In the genomic region with DNA sequence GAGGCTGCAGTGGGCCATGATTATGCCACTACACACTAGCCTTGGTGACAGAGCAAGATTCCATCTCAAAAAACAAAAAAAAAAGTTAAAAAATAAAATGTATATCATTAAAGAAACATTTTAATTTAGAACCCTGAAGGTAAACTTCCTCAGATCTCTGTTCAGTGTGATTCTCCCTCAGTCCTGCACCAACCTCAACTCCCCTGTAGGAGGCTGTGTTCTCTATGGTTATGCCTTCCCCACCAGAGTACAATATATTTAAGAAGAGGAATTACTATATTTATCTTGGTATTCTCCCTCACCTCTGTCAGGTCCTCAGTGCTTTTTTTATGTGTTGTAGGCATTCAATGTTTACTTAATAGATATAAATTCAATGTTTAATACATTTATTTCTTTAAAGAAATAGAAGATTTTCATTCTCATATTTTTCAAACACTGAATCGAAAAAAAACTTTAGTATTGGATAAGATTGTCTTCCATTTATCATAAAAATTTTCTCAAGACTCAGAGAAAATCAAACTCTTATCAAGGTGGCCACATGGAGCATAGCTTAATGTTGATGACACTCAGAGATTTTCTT, we compare ENCODE assay signal across 8 cellular contexts. TPM values are rescaled to one million over a fixed set of nuclear protein-coding genes. Genes with fewer than 3 reads are reported as not detected.
DNase-seq lines count a peak whose midpoint lies in the region; ATAC-seq and TF ChIP-seq lines count a peak whose summit lies in the region.

No MANE protein-coding gene starts in this region.

- H3K4me3 ChIP-seq in CD8-positive, alpha-beta T cell (ENCODE audit: low read depth, low read length): no peak overlapping the region
- H3K4me3 ChIP-seq in naive thymus-derived CD4-positive, alpha-beta T cell (ENCODE audit: low read length): no peak overlapping the region

- peak; percentile 53 for ATAC-seq in CD8-positive, alpha-beta T cell
- ATAC-seq in GM18868 (IDR thresholded peaks at IDR 0.05; ENCODE audit: unreplicated experiment) (peak; percentile 41), HG03457 (IDR thresholded peaks at IDR 0.05; ENCODE audit: unreplicated experiment) (peak; percentile 46), GM21447 (IDR thresholded peaks at IDR 0.05; ENCODE audit: unreplicated experiment) (no peak)
- peak; percentile 54 for ATAC-seq in naive thymus-derived CD4-positive, alpha-beta T cell

- no peaks in the 10 kb centered on the region for H3K36me3 Mint-ChIP-seq in CD8-positive, alpha-beta T cell
- peaks cover 0 to 6% (median 0%) of the 10 kb centered on the region in 5 donors for H3K36me3 Mint-ChIP-seq in naive thymus-derived CD4-positive, alpha-beta T cell

- H3K4me1 Mint-ChIP-seq in CD8-positive, alpha-beta T cell (ENCODE audit: low read depth): peaks cover 12% of the 10 kb centered on the region
- H3K4me1 Mint-ChIP-seq in naive thymus-derived CD4-positive, alpha-beta T cell: peaks cover 5 to 19% (median 9%) of the 10 kb centered on the region in 7 donors

- CTCF ChIA-PET in CD8-positive, alpha-beta T cell (lab: Charles Lee): interaction anchor here (0.7 to 4.2 kb wide), 12 partner anchors 35 to 243 kb away, joined by 3 to 23 read pairs (median 4); partner anchors contain the start of gene LRRC8C
- CTCF ChIA-PET in naive thymus-derived CD4-positive, alpha-beta T cell (lab: Charles Lee): interaction anchor here (0.7 to 2.7 kb wide), 10 partner anchors 36 to 246 kb away, joined by 3 to 10 read pairs (median 5); no protein-coding TSS in a partner anchor

- H3K27ac ChIP-seq in CD8-positive, alpha-beta T cell (ENCODE audit: low read depth, low read length): no peak overlapping the region
- no peak overlapping the region for H3K27ac ChIP-seq in naive thymus-derived CD4-positive, alpha-beta T cell (ENCODE audit: low read depth, low read length)

- intact Hi-C loops in CD8-positive, alpha-beta T cell (cut with DNase I, micrococcal nuclease): loop anchor here (1.0 to 5.0 kb wide), 6 partner anchors 79 to 477 kb away; partner anchors contain the start of gene ZNF326 (in 1 of the 2)
- intact Hi-C loops in naive thymus-derived CD4-positive, alpha-beta T cell (cut with micrococcal nuclease): loop anchor here (1.0 to 10.0 kb wide), 7 partner anchors 37 to 467 kb away; partner anchors contain the start of gene GBP5 (in 1 of the 2)
- intact Hi-C loops in posterior vena cava (cut with DNase I): loop anchor here in 1 of 2 donors (10.0 kb wide), 1 partner anchor 55 kb away; no protein-coding TSS in a partner anchor

- POLR2A ChIA-PET in CD8-positive, alpha-beta T cell (lab: Charles Lee): no interaction called here
- POLR2A ChIA-PET in naive thymus-derived CD4-positive, alpha-beta T cell (lab: Charles Lee): interaction anchor here (0.7 to 0.8 kb wide), 2 partner anchors 238 to 243 kb away, joined by 3 read pairs; no protein-coding TSS in a partner anchor

- H3K4me3 Mint-ChIP-seq in CD8-positive, alpha-beta T cell: no peak overlapping the region
- H3K4me3 Mint-ChIP-seq in naive thymus-derived CD4-positive, alpha-beta T cell: no peak overlapping the region

- no peaks in the 10 kb centered on the region for H3K27me3 ChIP-seq in CD8-positive, alpha-beta T cell (ENCODE audit: insufficient read depth, low read length)
- H3K27me3 ChIP-seq in naive thymus-derived CD4-positive, alpha-beta T cell (ENCODE audit: control insufficient read depth in 2 of 2, insufficient read depth in 2 of 2, low read length in 2 of 2): no peaks in the 10 kb centered on the region

- no peaks in the 10 kb centered on the region for H3K27me3 Mint-ChIP-seq in CD8-positive, alpha-beta T cell (ENCODE audit: low read depth)
- peaks cover 0 to 2% (median 0%) of the 10 kb centered on the region in 5 donors for H3K27me3 Mint-ChIP-seq in naive thymus-derived CD4-positive, alpha-beta T cell

- H3K4me1 ChIP-seq in CD8-positive, alpha-beta T cell (ENCODE audit: insufficient read depth, low read length): peaks cover 11% of the 10 kb centered on the region
- H3K4me1 ChIP-seq in naive thymus-derived CD4-positive, alpha-beta T cell (ENCODE audit: control insufficient read depth in 2 of 2, insufficient read depth in 2 of 2, low read length in 2 of 2): peaks cover 0 to 12% of the 10 kb centered on the region in 2 donors

- TF ChIP-seq CTCF in CD8-positive, alpha-beta T cell (IDR thresholded peaks at IDR 0.05): peak; percentile 77

- peak in 4 of 7 experiments; percentile 19 to 49 (median 42) for DNase-seq in CD8-positive, alpha-beta T cell
- DNase-seq in SKM-1 treated with dmso at 0.1 percent for 144 hours (lab: John Stamatoyannopoulos, UW; ENCODE audit: unreplicated experiment) (peak; percentile 70), cerebellar cortex (ENCODE audit: low spot score) (peak; percentile 26), posterior vena cava (ENCODE audit: low spot score) (no peak)
- DNase-seq in naive thymus-derived CD4-positive, alpha-beta T cell: peak in 7 of 9 donors; percentile 28 to 63 (median 56)

- no peaks in the 10 kb centered on the region for H3K9me3 ChIP-seq in CD8-positive, alpha-beta T cell (ENCODE audit: low read length)
- no peaks in the 10 kb centered on the region for H3K9me3 ChIP-seq in naive thymus-derived CD4-positive, alpha-beta T cell (ENCODE audit: control insufficient read depth in 2 of 3, low read length in 3 of 3)

- H3K9me3 Mint-ChIP-seq in CD8-positive, alpha-beta T cell: peaks cover 2% of the 10 kb centered on the region
- H3K9me3 Mint-ChIP-seq in naive thymus-derived CD4-positive, alpha-beta T cell: peaks cover 0 to 4% (median 0%) of the 10 kb centered on the region in 11 donors

- no peak overlapping the region for H3K27ac Mint-ChIP-seq in CD8-positive, alpha-beta T cell
- no peak overlapping the region for H3K27ac Mint-ChIP-seq in naive thymus-derived CD4-positive, alpha-beta T cell

- H3K36me3 ChIP-seq in CD8-positive, alpha-beta T cell (ENCODE audit: insufficient read depth, low read length): no peaks in the 10 kb centered on the region
- peaks cover 0 to under 1% (median 0%) of the 10 kb centered on the region in 3 experiments for H3K36me3 ChIP-seq in naive thymus-derived CD4-positive, alpha-beta T cell (ENCODE audit: control insufficient read depth in 2 of 3, insufficient read depth in 3 of 3, low read length in 3 of 3)

RNA-seq across cellular contexts. Expression of gene LRRC8B, which starts 4.8 kb away (rescaled TPM):
- total RNA-seq in CD8-positive, alpha-beta T cell: 10 to 100 TPM; 11.8 to 14.5 TPM
- 10 to 100 TPM in 4 of 5 experiments, 1 to 10 TPM in 1; 8.8 to 23.0 (median 17.1) TPM for total RNA-seq in naive thymus-derived CD4-positive, alpha-beta T cell
- polyA plus RNA-seq in naive thymus-derived CD4-positive, alpha-beta T cell: 10 to 100 TPM; 15.7 to 16.2 TPM
- 1 to 10 TPM; 6.0 to 9.9 TPM for total RNA-seq in posterior vena cava
